1 cellular context compared by ENCODE assay signal in the genomic region with DNA sequence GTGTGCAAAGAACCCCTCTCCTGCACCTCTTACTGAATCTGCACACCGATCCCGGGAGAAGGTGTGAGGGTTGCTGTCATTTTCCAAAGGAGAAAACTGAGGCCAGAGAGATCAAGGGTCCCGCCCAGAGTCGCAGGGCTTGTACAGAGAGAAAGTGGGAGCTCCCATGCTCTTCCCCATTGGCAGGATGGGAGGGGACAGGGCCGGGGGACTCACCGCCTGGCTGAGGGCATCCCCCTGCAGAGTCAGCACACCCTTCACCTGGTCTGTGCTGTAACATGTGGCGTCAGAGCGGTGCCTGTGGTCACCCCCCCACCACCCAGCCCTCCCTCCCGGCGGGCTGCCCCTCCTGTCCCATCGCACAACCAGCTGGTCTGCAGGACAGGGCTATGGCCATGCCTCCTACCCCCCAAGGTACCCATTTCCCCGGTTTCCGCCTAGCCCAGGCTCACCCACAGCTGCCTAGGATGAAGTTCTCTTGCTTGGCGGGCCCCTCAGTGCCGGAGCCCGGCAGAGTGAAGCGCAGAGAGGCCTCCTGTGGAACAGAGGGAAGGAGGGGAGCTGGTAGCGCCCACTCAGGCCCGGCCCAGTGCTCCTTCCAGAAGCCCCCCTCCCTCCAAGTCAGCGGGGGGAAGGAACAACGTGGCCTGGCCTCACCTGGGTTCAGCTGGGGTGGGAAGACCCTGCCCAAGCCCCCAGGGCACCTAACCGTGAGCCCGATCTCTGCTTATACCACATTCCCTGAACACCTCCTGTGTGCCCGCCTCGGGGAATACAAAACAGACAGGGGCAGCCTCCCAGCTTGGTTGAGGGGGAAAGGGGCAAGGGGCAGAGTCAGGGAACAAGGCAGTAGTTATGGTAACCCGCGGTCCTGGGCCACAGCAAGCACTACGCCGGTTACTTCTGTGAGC.
TF ChIP-seq lines count a peak whose summit lies in the region.

No MANE protein-coding gene starts in this region.

TF ChIP-seq in HepG2, 621 proteins besides CTCF, POLR2A, EP300 and RAD21:
- TF ChIP-seq SP4 (CRISPR knock-in tag; IDR thresholded peaks at IDR 0.05) (0 out of 2 replicates have a peak, but pooled peaks have one; percentile 5), ZNF598 (CRISPR knock-in tag; IDR thresholded peaks at IDR 0.05; ENCODE audit: borderline replicate concordance) (0 out of 2 replicates have a peak, but pooled peaks have one; percentile 45), HNF4G (IDR thresholded peaks at IDR 0.05; ENCODE audit: borderline replicate concordance, low read depth, low read length) (no peak), HNF4G (CRISPR knock-in tag; IDR thresholded peaks at IDR 0.05; ENCODE audit: borderline replicate concordance, low read depth) (0 out of 2 replicates have a peak, but pooled peaks have one; percentile 23), YY1 (IDR thresholded peaks at IDR 0.05; ENCODE audit: insufficient read depth, insufficient replicate concordance, low read depth, low read length) (no peak), MYC (CRISPR knock-in tag; IDR thresholded peaks at IDR 0.05; ENCODE audit: borderline replicate concordance) (no peak), ZNF670 (CRISPR knock-in tag; IDR thresholded peaks at IDR 0.05; ENCODE audit: borderline replicate concordance) (no peak), ZNF776 (CRISPR knock-in tag; IDR thresholded peaks at IDR 0.05) (0 out of 2 replicates have a peak, but pooled peaks have one; percentile 51), ZNF552 (CRISPR knock-in tag; IDR thresholded peaks at IDR 0.05; ENCODE audit: borderline replicate concordance) (0 out of 2 replicates have a peak, but pooled peaks have one; percentile 50), NFKB2 (CRISPR knock-in tag; IDR thresholded peaks at IDR 0.05; ENCODE audit: borderline replicate concordance) (0 out of 2 replicates have a peak, but pooled peaks have one; percentile 33), ATF4 (CRISPR knock-in tag; IDR thresholded peaks at IDR 0.05) (no peak), ATF2 (CRISPR knock-in tag; IDR thresholded peaks at IDR 0.05) (no peak)
- TF ChIP-seq, protein P1, sequence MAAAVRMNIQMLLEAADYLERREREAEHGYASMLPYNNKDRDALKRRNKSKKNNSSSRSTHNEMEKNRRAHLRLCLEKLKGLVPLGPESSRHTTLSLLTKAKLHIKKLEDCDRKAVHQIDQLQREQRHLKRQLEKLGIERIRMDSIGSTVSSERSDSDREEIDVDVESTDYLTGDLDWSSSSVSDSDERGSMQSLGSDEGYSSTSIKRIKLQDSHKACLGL (CRISPR knock-in tag; IDR thresholded peaks at IDR 0.05), result 0 out of 2 replicates have a peak, but pooled peaks have one; percentile 9
- TF ChIP-seq, protein P2, sequence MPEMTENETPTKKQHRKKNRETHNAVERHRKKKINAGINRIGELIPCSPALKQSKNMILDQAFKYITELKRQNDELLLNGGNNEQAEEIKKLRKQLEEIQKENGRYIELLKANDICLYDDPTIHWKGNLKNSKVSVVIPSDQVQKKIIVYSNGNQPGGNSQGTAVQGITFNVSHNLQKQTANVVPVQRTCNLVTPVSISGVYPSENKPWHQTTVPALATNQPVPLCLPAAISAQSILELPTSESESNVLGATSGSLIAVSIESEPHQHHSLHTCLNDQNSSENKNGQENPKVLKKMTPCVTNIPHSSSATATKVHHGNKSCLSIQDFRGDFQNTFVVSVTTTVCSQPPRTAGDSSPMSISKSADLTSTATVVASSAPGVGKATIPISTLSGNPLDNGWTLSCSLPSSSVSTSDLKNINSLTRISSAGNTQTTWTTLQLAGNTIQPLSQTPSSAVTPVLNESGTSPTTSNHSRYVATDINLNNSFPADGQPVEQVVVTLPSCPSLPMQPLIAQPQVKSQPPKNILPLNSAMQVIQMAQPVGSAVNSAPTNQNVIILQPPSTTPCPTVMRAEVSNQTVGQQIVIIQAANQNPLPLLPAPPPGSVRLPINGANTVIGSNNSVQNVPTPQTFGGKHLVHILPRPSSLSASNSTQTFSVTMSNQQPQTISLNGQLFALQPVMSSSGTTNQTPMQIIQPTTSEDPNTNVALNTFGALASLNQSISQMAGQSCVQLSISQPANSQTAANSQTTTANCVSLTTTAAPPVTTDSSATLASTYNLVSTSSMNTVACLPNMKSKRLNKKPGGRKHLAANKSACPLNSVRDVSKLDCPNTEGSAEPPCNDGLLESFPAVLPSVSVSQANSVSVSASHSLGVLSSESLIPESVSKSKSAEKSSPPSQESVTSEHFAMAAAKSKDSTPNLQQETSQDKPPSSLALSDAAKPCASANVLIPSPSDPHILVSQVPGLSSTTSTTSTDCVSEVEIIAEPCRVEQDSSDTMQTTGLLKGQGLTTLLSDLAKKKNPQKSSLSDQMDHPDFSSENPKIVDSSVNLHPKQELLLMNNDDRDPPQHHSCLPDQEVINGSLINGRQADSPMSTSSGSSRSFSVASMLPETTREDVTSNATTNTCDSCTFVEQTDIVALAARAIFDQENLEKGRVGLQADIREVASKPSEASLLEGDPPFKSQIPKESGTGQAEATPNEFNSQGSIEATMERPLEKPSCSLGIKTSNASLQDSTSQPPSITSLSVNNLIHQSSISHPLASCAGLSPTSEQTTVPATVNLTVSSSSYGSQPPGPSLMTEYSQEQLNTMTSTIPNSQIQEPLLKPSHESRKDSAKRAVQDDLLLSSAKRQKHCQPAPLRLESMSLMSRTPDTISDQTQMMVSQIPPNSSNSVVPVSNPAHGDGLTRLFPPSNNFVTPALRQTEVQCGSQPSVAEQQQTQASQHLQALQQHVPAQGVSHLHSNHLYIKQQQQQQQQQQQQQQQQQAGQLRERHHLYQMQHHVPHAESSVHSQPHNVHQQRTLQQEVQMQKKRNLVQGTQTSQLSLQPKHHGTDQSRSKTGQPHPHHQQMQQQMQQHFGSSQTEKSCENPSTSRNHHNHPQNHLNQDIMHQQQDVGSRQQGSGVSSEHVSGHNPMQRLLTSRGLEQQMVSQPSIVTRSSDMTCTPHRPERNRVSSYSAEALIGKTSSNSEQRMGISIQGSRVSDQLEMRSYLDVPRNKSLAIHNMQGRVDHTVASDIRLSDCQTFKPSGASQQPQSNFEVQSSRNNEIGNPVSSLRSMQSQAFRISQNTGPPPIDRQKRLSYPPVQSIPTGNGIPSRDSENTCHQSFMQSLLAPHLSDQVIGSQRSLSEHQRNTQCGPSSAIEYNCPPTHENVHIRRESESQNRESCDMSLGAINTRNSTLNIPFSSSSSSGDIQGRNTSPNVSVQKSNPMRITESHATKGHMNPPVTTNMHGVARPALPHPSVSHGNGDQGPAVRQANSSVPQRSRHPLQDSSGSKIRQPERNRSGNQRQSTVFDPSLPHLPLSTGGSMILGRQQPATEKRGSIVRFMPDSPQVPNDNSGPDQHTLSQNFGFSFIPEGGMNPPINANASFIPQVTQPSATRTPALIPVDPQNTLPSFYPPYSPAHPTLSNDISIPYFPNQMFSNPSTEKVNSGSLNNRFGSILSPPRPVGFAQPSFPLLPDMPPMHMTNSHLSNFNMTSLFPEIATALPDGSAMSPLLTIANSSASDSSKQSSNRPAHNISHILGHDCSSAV (CRISPR knock-in tag; IDR thresholded peaks at IDR 0.05; ENCODE audit: borderline replicate concordance), result 0 out of 2 replicates have a peak, but pooled peaks have one; percentile 47
